ENCODE assay signal across 9 cellular contexts in the genomic region with DNA sequence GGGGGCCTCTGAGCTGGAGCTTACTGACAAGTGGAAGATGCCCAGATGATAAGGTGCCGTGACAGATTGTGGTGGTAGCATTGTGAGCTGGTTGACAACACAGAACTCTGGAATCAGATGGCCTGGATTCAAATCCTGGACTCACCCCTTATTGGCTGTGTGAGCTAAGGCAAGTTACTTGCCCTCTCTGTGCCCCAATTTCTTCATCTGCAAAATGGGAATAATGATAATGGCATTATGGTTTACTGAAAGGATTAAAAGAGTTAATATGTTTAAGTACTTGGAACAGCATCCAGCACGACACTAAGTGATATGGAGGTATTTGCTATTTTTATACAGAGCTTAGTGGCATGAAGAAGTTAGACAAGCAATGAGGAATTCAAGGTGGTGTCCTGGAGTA.
"Had no signal": no experiment of that assay in that cellular context is flagged by ENCODE, and none has a peak within 500 bp of the region (broad histone marks: within the 10 kb centered on the region; RNA-seq: fewer than 3 reads in every experiment).

No MANE protein-coding gene starts in this region.

- H3K4me3 Mint-ChIP-seq: H9, HFFc6 had no signal

- H3K9me3 Mint-ChIP-seq: H9 had no signal

- H3K27ac ChIP-seq: GM23248 had no signal

- H3K4me3 ChIP-seq: GM23248 had no signal

- H3K27ac Mint-ChIP-seq: H9, HFFc6 had no signal

- DNase-seq: GM23248, GOT3, H9, HCEC 1CT, HFFc6, IMR-90, KBM-7 had no signal

- H3K9ac ChIP-seq: GM23248 had no signal

- FAIRE-seq: H54, HTR-8/SVneo had no signal

- H2AFZ ChIP-seq: GM23248 had no signal
